11 cellular contexts compared by ENCODE assay signal in genomic region chr18:10354241-10354811, GRCh38.
DNase-seq lines count a peak whose midpoint lies in the region; ATAC-seq, FAIRE-seq and TF ChIP-seq lines count a peak whose summit lies in the region.
"Had no signal": no experiment of that assay in that cellular context is flagged by ENCODE, and none has a peak within 500 bp of the region (broad histone marks: within the 10 kb centered on the region; RNA-seq: fewer than 3 reads in every experiment).

No MANE protein-coding gene starts in this region.

- H3K4me1 ChIP-seq in hepatocyte (ENCODE audit: insufficient read depth) (peaks cover 12% of the 10 kb centered on the region), skeletal muscle satellite cell (ENCODE audit: control insufficient read depth, insufficient read depth, low read length) (peaks cover 15% of the 10 kb centered on the region)

- H3K9me3 ChIP-seq in hepatocyte (ENCODE audit: low read depth) (no peaks in the 10 kb centered on the region), skeletal muscle satellite cell (replicated peaks; ENCODE audit: low read length) (no peaks in the 10 kb centered on the region)

- H3K27me3 ChIP-seq in hepatocyte (no peaks in the 10 kb centered on the region), skeletal muscle satellite cell (ENCODE audit: control insufficient read depth, insufficient read depth, low read length) (no peaks in the 10 kb centered on the region)
- H3K27me3 ChIP-seq: cardiac muscle cell had no signal

- no peak for TF ChIP-seq POLR2A in GM12892 (IDR thresholded peaks at IDR 0.05; ENCODE audit: low read depth, low read length)

- no peaks in the 10 kb centered on the region for H4K20me1 ChIP-seq in hepatocyte (ENCODE audit: insufficient read depth, poor library complexity, severe bottlenecking)

- no peak for FAIRE-seq in GM12892 (lab: Jason Lieb, UNC)

- H3K4me3 ChIP-seq in hepatocyte (no peak overlapping the region), skeletal muscle satellite cell (ENCODE audit: low read length) (no peak overlapping the region)
- H3K4me3 ChIP-seq: cardiac muscle cell had no signal

- H3K9ac ChIP-seq in skeletal muscle satellite cell (ENCODE audit: low read depth, low read length): peak overlapping the region; percentile 2

- ATAC-seq in HG03039 (IDR thresholded peaks at IDR 0.05; ENCODE audit: unreplicated experiment): no peak
- ATAC-seq: activated CD4-positive, CD25-positive, alpha-beta regulatory T cell treated with anti-CD3 and anti-CD28 coated beads, Interleukin-2, amount 50 U/mL, for 24 hours had no signal

- H3K9me2 ChIP-seq in hepatocyte (replicated peaks; ENCODE audit: insufficient read depth): no peaks in the 10 kb centered on the region

- DNase-seq in COLO829 (ENCODE audit: low spot score) (peak; percentile 46), astrocyte of the hippocampus (ENCODE audit: low read depth, low spot score) (peak; percentile 29), hepatocyte (ENCODE audit: low spot score) (no peak), GM12892 (ENCODE audit: insufficient read length) (no peak), DMS79 treated with DMSO at 0.1 percent for 48 hours (lab: John Stamatoyannopoulos, UW) (no peak), NCI-H526 treated with DMSO at 0.1 percent for 48 hours (lab: John Stamatoyannopoulos, UW) (no peak)
- DNase-seq: NCI-H1417 treated with DMSO at 0.1 percent for 48 hours had no signal

- H2AFZ ChIP-seq in hepatocyte: no peak overlapping the region

- peak overlapping the region; percentile 58 for H3K27ac ChIP-seq in hepatocyte
- H3K27ac ChIP-seq: cardiac muscle cell had no signal

- H3K36me3 ChIP-seq in hepatocyte (replicated peaks; ENCODE audit: insufficient read depth, low read depth) (no peaks in the 10 kb centered on the region), skeletal muscle satellite cell (ENCODE audit: insufficient read depth, low read length) (no peaks in the 10 kb centered on the region)
- H3K36me3 ChIP-seq: cardiac muscle cell had no signal

- no peak for TF ChIP-seq CTCF in hepatocyte (IDR thresholded peaks at IDR 0.05; ENCODE audit: poor library complexity)

- 83% methylated on average over 1 of the region's 1 CpG for whole genome bisulfite sequencing in hepatocyte (ENCODE audit: low lambda C conversion rate, missing lambda C conversion rate)

- H3K4me2 ChIP-seq in hepatocyte (no peak overlapping the region), skeletal muscle satellite cell (ENCODE audit: low read length) (peak overlapping the region; percentile 38)

- H3K79me2 ChIP-seq in hepatocyte: no peaks in the 10 kb centered on the region

Comparison
In these comparisons a context has a peak if more than half of its experiments do, and no peak if none do; other contexts are left out.
1. DNase-seq: peak in COLO829 (single experiment) and astrocyte of the hippocampus (single experiment); none in hepatocyte (single experiment), GM12892 (single experiment), DMS79 treated with DMSO at 0.1 percent for 48 hours (single experiment) and NCI-H526 treated with DMSO at 0.1 percent for 48 hours (single experiment).